Comparison of ENCODE assay signal across 1 cellular context in the genomic region with DNA sequence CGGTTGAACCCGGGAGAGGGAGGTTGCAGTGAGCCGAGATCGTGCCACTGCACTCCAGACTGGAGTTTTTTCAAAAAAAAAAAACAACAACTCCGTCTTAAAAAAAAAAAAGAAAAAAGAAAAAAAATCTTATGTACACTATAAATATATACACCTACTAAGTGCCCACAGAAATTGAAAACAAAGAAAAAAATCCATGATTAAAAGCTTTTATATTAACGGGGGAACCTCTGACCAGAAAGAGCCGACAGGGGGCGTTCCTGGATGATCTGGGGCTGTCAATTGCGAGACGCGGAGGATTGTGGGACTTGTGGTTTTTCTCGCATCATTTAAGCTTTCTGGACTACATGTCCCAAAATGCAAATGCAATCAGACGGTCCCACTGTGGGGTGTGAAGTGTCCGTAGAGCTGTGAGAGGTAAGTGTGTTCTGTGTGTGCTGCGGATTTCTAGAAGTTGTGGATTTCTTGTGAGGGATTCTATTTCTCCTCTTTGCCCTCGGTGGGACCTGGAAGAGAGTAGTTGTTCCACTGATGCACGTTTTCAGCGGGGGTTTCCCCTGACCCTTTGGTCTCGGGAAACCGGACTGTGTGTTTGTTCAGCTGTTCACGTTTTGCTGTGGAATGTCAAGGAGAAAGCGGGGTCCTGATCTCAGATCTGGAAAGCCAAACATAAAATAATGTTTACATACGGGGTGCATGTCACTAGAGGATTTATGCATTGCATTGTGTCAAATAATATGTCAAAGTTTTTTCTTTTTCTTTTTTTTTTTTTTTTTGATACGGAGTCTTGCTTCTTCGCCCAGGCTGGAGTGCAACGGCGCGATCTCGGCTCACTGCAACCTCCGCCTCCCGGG.
TF ChIP-seq lines count a peak whose summit lies in the region.

A gene with protein sequence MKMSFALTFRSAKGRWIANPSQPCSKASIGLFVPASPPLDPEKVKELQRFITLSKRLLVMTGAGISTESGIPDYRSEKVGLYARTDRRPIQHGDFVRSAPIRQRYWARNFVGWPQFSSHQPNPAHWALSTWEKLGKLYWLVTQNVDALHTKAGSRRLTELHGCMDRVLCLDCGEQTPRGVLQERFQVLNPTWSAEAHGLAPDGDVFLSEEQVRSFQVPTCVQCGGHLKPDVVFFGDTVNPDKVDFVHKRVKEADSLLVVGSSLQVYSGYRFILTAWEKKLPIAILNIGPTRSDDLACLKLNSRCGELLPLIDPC (plus strand): TSS at position 360 of the 854 bp plus-strand sequence. CDS start 1,241 bp downstream, outside the sequence.

TF ChIP-seq in K562, 482 proteins besides CTCF, POLR2A, EP300 and RAD21 (continued from another document and continues in another):
- TF ChIP-seq, protein P1, sequence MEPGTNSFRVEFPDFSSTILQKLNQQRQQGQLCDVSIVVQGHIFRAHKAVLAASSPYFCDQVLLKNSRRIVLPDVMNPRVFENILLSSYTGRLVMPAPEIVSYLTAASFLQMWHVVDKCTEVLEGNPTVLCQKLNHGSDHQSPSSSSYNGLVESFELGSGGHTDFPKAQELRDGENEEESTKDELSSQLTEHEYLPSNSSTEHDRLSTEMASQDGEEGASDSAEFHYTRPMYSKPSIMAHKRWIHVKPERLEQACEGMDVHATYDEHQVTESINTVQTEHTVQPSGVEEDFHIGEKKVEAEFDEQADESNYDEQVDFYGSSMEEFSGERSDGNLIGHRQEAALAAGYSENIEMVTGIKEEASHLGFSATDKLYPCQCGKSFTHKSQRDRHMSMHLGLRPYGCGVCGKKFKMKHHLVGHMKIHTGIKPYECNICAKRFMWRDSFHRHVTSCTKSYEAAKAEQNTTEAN (CRISPR knock-in tag; IDR thresholded peaks at IDR 0.05) = no peak
- TF ChIP-seq NCOA1 (IDR thresholded peaks at IDR 0.05; ENCODE audit: low read depth) (no peak), CHCHD3 (CRISPR knock-in tag; IDR thresholded peaks at IDR 0.05) (no peak), NR2F6 (CRISPR knock-in tag; IDR thresholded peaks at IDR 0.05) (no peak), TAF15 (IDR thresholded peaks at IDR 0.05; ENCODE audit: low read depth, low read length) (no peak), ZNF175 (CRISPR knock-in tag; IDR thresholded peaks at IDR 0.05; ENCODE audit: low read depth) (peak; percentile 66; the same call in 1 of the 2 replicates), CTBP1 (IDR thresholded peaks at IDR 0.05; ENCODE audit: borderline replicate concordance) (0 out of 2 replicates have a peak, but pooled peaks have one; percentile 17), ZNF354B (CRISPR knock-in tag; IDR thresholded peaks at IDR 0.05) (no peak), ZNF24 (IDR thresholded peaks at IDR 0.05) (no peak), ZNF197 (CRISPR knock-in tag; IDR thresholded peaks at IDR 0.05; ENCODE audit: low read depth) (peak; percentile 75; the same call in 1 of the 2 replicates), RFX7 (CRISPR knock-in tag; IDR thresholded peaks at IDR 0.05) (no peak), HDGF (IDR thresholded peaks at IDR 0.05) (0 out of 2 replicates have a peak, but pooled peaks have one; percentile 6), CSDE1 (IDR thresholded peaks at IDR 0.05) (peak in 1 of 2 experiments; percentile 41; a peak in 2 of 4 replicates), ZNF507 (tag; conservative IDR thresholded peaks at IDR 0.05) (no peak), YY1 (IDR thresholded peaks at IDR 0.05; ENCODE audit: borderline replicate concordance in 1 of 3, control insufficient read depth in 1 of 3, extremely low read depth in 1 of 3, insufficient read depth in 3 of 3, insufficient read length in 1 of 3, insufficient replicate concordance in 2 of 3, low read depth in 1 of 3, low read length in 2 of 3) (peak in 2 of 3 experiments; percentile 35 to 52), SMAD1 (IDR thresholded peaks at IDR 0.05; ENCODE audit: low read depth, low read length, partially characterized antibody) (no peak), CAMTA2 (CRISPR knock-in tag; conservative IDR thresholded peaks at IDR 0.05) (no peak), ETV6 (IDR thresholded peaks at IDR 0.05; ENCODE audit: borderline replicate concordance in 1 of 2, low read depth in 2 of 2, low read length in 1 of 2) (no peak), ETV6 (CRISPR knock-in tag; IDR thresholded peaks at IDR 0.05; ENCODE audit: borderline replicate concordance) (no peak), KDM2B (CRISPR knock-in tag; IDR thresholded peaks at IDR 0.05) (0 out of 2 replicates have a peak, but pooled peaks have one; percentile 31), BMI1 (IDR thresholded peaks at IDR 0.05; ENCODE audit: low read length) (no peak), PHTF2 (CRISPR knock-in tag; IDR thresholded peaks at IDR 0.05) (no peak), ZNF583 (CRISPR knock-in tag; IDR thresholded peaks at IDR 0.05) (no peak), SREBF1 (IDR thresholded peaks at IDR 0.05; ENCODE audit: borderline replicate concordance, low read depth, low read length) (peak; percentile 56; the same call in 1 of the 2 replicates)
- TF ChIP-seq, protein P2, sequence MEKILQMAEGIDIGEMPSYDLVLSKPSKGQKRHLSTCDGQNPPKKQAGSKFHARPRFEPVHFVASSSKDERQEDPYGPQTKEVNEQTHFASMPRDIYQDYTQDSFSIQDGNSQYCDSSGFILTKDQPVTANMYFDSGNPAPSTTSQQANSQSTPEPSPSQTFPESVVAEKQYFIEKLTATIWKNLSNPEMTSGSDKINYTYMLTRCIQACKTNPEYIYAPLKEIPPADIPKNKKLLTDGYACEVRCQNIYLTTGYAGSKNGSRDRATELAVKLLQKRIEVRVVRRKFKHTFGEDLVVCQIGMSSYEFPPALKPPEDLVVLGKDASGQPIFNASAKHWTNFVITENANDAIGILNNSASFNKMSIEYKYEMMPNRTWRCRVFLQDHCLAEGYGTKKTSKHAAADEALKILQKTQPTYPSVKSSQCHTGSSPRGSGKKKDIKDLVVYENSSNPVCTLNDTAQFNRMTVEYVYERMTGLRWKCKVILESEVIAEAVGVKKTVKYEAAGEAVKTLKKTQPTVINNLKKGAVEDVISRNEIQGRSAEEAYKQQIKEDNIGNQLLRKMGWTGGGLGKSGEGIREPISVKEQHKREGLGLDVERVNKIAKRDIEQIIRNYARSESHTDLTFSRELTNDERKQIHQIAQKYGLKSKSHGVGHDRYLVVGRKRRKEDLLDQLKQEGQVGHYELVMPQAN (IDR thresholded peaks at IDR 0.05; ENCODE audit: borderline replicate concordance) = peak; percentile 91
- TF ChIP-seq, protein P3, sequence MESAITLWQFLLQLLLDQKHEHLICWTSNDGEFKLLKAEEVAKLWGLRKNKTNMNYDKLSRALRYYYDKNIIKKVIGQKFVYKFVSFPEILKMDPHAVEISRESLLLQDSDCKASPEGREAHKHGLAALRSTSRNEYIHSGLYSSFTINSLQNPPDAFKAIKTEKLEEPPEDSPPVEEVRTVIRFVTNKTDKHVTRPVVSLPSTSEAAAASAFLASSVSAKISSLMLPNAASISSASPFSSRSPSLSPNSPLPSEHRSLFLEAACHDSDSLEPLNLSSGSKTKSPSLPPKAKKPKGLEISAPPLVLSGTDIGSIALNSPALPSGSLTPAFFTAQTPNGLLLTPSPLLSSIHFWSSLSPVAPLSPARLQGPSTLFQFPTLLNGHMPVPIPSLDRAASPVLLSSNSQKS (CRISPR knock-in tag; IDR thresholded peaks at IDR 0.05) = no peak
- TF ChIP-seq, protein P4, sequence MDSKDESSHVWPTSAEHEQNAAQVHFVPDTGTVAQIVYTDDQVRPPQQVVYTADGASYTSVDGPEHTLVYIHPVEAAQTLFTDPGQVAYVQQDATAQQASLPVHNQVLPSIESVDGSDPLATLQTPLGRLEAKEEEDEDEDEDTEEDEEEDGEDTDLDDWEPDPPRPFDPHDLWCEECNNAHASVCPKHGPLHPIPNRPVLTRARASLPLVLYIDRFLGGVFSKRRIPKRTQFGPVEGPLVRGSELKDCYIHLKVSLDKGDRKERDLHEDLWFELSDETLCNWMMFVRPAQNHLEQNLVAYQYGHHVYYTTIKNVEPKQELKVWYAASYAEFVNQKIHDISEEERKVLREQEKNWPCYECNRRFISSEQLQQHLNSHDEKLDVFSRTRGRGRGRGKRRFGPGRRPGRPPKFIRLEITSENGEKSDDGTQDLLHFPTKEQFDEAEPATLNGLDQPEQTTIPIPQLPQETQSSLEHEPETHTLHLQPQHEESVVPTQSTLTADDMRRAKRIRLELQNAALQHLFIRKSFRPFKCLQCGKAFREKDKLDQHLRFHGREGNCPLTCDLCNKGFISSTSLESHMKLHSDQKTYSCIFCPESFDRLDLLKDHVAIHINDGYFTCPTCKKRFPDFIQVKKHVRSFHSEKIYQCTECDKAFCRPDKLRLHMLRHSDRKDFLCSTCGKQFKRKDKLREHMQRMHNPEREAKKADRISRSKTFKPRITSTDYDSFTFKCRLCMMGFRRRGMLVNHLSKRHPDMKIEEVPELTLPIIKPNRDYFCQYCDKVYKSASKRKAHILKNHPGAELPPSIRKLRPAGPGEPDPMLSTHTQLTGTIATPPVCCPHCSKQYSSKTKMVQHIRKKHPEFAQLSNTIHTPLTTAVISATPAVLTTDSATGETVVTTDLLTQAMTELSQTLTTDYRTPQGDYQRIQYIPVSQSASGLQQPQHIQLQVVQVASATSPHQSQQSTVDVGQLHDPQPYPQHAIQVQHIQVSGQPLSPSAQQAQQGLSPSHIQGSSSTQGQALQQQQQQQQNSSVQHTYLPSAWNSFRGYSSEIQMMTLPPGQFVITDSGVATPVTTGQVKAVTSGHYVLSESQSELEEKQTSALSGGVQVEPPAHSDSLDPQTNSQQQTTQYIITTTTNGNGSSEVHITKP (IDR thresholded peaks at IDR 0.05; ENCODE audit: partially characterized antibody) = peak; percentile 100
- TF ChIP-seq, protein P5, sequence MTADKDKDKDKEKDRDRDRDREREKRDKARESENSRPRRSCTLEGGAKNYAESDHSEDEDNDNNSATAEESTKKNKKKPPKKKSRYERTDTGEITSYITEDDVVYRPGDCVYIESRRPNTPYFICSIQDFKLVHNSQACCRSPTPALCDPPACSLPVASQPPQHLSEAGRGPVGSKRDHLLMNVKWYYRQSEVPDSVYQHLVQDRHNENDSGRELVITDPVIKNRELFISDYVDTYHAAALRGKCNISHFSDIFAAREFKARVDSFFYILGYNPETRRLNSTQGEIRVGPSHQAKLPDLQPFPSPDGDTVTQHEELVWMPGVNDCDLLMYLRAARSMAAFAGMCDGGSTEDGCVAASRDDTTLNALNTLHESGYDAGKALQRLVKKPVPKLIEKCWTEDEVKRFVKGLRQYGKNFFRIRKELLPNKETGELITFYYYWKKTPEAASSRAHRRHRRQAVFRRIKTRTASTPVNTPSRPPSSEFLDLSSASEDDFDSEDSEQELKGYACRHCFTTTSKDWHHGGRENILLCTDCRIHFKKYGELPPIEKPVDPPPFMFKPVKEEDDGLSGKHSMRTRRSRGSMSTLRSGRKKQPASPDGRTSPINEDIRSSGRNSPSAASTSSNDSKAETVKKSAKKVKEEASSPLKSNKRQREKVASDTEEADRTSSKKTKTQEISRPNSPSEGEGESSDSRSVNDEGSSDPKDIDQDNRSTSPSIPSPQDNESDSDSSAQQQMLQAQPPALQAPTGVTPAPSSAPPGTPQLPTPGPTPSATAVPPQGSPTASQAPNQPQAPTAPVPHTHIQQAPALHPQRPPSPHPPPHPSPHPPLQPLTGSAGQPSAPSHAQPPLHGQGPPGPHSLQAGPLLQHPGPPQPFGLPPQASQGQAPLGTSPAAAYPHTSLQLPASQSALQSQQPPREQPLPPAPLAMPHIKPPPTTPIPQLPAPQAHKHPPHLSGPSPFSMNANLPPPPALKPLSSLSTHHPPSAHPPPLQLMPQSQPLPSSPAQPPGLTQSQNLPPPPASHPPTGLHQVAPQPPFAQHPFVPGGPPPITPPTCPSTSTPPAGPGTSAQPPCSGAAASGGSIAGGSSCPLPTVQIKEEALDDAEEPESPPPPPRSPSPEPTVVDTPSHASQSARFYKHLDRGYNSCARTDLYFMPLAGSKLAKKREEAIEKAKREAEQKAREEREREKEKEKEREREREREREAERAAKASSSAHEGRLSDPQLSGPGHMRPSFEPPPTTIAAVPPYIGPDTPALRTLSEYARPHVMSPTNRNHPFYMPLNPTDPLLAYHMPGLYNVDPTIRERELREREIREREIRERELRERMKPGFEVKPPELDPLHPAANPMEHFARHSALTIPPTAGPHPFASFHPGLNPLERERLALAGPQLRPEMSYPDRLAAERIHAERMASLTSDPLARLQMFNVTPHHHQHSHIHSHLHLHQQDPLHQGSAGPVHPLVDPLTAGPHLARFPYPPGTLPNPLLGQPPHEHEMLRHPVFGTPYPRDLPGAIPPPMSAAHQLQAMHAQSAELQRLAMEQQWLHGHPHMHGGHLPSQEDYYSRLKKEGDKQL (CRISPR knock-in tag; IDR thresholded peaks at IDR 0.05; ENCODE audit: borderline replicate concordance) = no peak
- TF ChIP-seq, protein P6, sequence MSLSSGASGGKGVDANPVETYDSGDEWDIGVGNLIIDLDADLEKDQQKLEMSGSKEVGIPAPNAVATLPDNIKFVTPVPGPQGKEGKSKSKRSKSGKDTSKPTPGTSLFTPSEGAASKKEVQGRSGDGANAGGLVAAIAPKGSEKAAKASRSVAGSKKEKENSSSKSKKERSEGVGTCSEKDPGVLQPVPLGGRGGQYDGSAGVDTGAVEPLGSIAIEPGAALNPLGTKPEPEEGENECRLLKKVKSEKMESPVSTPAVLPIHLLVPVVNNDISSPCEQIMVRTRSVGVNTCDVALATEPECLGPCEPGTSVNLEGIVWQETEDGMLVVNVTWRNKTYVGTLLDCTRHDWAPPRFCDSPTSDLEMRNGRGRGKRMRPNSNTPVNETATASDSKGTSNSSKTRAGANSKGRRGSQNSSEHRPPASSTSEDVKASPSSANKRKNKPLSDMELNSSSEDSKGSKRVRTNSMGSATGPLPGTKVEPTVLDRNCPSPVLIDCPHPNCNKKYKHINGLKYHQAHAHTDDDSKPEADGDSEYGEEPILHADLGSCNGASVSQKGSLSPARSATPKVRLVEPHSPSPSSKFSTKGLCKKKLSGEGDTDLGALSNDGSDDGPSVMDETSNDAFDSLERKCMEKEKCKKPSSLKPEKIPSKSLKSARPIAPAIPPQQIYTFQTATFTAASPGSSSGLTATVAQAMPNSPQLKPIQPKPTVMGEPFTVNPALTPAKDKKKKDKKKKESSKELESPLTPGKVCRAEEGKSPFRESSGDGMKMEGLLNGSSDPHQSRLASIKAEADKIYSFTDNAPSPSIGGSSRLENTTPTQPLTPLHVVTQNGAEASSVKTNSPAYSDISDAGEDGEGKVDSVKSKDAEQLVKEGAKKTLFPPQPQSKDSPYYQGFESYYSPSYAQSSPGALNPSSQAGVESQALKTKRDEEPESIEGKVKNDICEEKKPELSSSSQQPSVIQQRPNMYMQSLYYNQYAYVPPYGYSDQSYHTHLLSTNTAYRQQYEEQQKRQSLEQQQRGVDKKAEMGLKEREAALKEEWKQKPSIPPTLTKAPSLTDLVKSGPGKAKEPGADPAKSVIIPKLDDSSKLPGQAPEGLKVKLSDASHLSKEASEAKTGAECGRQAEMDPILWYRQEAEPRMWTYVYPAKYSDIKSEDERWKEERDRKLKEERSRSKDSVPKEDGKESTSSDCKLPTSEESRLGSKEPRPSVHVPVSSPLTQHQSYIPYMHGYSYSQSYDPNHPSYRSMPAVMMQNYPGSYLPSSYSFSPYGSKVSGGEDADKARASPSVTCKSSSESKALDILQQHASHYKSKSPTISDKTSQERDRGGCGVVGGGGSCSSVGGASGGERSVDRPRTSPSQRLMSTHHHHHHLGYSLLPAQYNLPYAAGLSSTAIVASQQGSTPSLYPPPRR (CRISPR knock-in tag; IDR thresholded peaks at IDR 0.05; ENCODE audit: borderline replicate concordance) = no peak
- TF ChIP-seq, protein P7, sequence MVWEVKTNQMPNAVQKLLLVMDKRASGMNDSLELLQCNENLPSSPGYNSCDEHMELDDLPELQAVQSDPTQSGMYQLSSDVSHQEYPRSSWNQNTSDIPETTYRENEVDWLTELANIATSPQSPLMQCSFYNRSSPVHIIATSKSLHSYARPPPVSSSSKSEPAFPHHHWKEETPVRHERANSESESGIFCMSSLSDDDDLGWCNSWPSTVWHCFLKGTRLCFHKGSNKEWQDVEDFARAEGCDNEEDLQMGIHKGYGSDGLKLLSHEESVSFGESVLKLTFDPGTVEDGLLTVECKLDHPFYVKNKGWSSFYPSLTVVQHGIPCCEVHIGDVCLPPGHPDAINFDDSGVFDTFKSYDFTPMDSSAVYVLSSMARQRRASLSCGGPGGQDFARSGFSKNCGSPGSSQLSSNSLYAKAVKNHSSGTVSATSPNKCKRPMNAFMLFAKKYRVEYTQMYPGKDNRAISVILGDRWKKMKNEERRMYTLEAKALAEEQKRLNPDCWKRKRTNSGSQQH (CRISPR knock-in tag; IDR thresholded peaks at IDR 0.05) = 0 out of 2 replicates have a peak, but pooled peaks have one; percentile 16
